In genomic region chr9:93136011-93136440, GRCh38 we compare ENCODE assay signal across 11 cellular contexts. TPM values are rescaled to one million over a fixed set of nuclear protein-coding genes. Genes with fewer than 3 reads are reported as not detected.
DNase-seq lines count a peak whose midpoint lies in the region; ATAC-seq and TF ChIP-seq lines count a peak whose summit lies in the region.
"Had no signal": no experiment of that assay in that cellular context is flagged by ENCODE, and none has a peak within 500 bp of the region (broad histone marks: within the 10 kb centered on the region; RNA-seq: fewer than 3 reads in every experiment).

No MANE protein-coding gene starts in this region.

- peak; percentile 51 for DNase-seq in activated CD8-positive, alpha-beta memory T cell treated with anti-CD3 and anti-CD28 coated beads, Interleukin-2, amount 50 U/mL, for 48 hours
- no peak for DNase-seq in activated CD8-positive, alpha-beta memory T cell treated with anti-CD3 and anti-CD28 coated beads, Interleukin-2, amount 50 U/mL, for 4 hours
- DNase-seq in T-helper 17 cell (no peak), left lobe of liver (ENCODE audit: low spot score) (peak; percentile 58), thyroid gland (peak in 1 of 2 donors; percentile 33)
- DNase-seq in activated naive CD4-positive, alpha-beta T cell treated with Interleukin-2 at 50 U/mL for 16 hours = no peak
- DNase-seq: WERI-Rb-1 had no signal

- H3K27me3 ChIP-seq in thyroid gland = no peaks in the 10 kb centered on the region
- H3K27me3 ChIP-seq: cardiac muscle cell had no signal

- peak overlapping the region; percentile 39 for H3K4me3 Mint-ChIP-seq in T-helper 17 cell

- no peak for ATAC-seq in T-helper 17 cell
- peak; percentile 27 for ATAC-seq in left lobe of liver
- no peak for ATAC-seq in GM18868 (IDR thresholded peaks at IDR 0.05; ENCODE audit: unreplicated experiment)
- ATAC-seq in HG02763 (IDR thresholded peaks at IDR 0.05; ENCODE audit: unreplicated experiment) = no peak

- peaks cover 38 to 46% of the 10 kb centered on the region in 2 donors for H3K4me1 ChIP-seq in thyroid gland

- no peak for TF ChIP-seq CTCF in thyroid gland (IDR thresholded peaks at IDR 0.05)

- H3K36me3 Mint-ChIP-seq in T-helper 17 cell (ENCODE audit: low read depth) = no peaks in the 10 kb centered on the region

- peaks cover 39% of the 10 kb centered on the region for H3K4me1 Mint-ChIP-seq in T-helper 17 cell

- 19 to 41% methylated on average over 7 to 11 of the region's 11 CpGs for WGBS in thyroid gland, 2 donors

- intact Hi-C loops in thyroid gland (cut with DNase I) = loop anchor here (10.0 kb wide), 1 partner anchor 319 kb away; the partner anchor contains the start of genes FAM120A and FAM120AOS

- peak overlapping the region; percentile 98 for H3K27ac Mint-ChIP-seq in T-helper 17 cell

- H3K36me3 ChIP-seq in thyroid gland = no peaks in the 10 kb centered on the region
- H3K36me3 ChIP-seq: cardiac muscle cell, WERI-Rb-1 had no signal

- no peaks in the 10 kb centered on the region for H3K9me3 ChIP-seq in T-helper 17 cell (ENCODE audit: control insufficient read depth, low read length, poor library complexity, severe bottlenecking)
- no peaks in the 10 kb centered on the region for H3K9me3 ChIP-seq in thyroid gland

- peak in 1 of 2 donors; percentile 44 for TF ChIP-seq POLR2A in thyroid gland (IDR thresholded peaks at IDR 0.05)

- no peaks in the 10 kb centered on the region for H3K27me3 Mint-ChIP-seq in T-helper 17 cell

- H3K27ac ChIP-seq in thyroid gland = peak overlapping the region in 2 of 3 donors; percentile 41 to 52
- H3K27ac ChIP-seq: cardiac muscle cell, WERI-Rb-1 had no signal

- H3K4me3 ChIP-seq in thyroid gland (replicated peaks in 1 of 3) = no peak overlapping the region
- H3K4me3 ChIP-seq: cardiac muscle cell had no signal

RNA-seq across cellular contexts. Expression of gene NINJ1, which starts 2.0 kb away (rescaled TPM):
- total RNA-seq in T-helper 17 cell (100 to 1,000 TPM; 169 to 219 TPM), left lobe of liver (53.3 TPM), thyroid gland (100 to 1,000 TPM in 2 of 4 donors, 10 to 100 TPM in 2; 82.9 to 168 (median 121) TPM)

RNA-seq across cellular contexts. Expression of gene CARD19, which starts 40.0 kb away (rescaled TPM):
- 10 to 100 TPM; 45.2 to 54.4 TPM for total RNA-seq in T-helper 17 cell
- total RNA-seq in left lobe of liver = 8.5 TPM
- total RNA-seq in thyroid gland = 10 to 100 TPM; 37.0 to 61.8 (median 49.1) TPM

RNA-seq across cellular contexts. Expression of gene WNK2, which starts 47.9 kb away (rescaled TPM):
- total RNA-seq in T-helper 17 cell = not detected
- total RNA-seq in left lobe of liver = 3.7 TPM
- total RNA-seq in thyroid gland = 1 to 10 TPM in 3 of 4 donors, under 1 TPM in 1; 0.94 to 8.5 (median 8.1) TPM
- total RNA-seq: subcutaneous adipose tissue had no signal

Comparison
In these comparisons a context has a peak if more than half of its experiments do, and no peak if none do; other contexts are left out.
1. DNase-seq: peak in activated CD8-positive, alpha-beta memory T cell treated with anti-CD3 and anti-CD28 coated beads, Interleukin-2, amount 50 U/mL, for 48 hours (single experiment) and left lobe of liver (single experiment); none in activated CD8-positive, alpha-beta memory T cell treated with anti-CD3 and anti-CD28 coated beads, Interleukin-2, amount 50 U/mL, for 4 hours (single experiment), T-helper 17 cell (0 of 3) and activated naive CD4-positive, alpha-beta T cell treated with Interleukin-2 at 50 U/mL for 16 hours (single experiment).